30 cellular contexts compared by ENCODE assay signal in genomic region chr3:48493203-48493501, GRCh38. TPM values are rescaled to one million over a fixed set of nuclear protein-coding genes. Genes with fewer than 3 reads are reported as not detected.
DNase-seq lines count a peak whose midpoint lies in the region; ATAC-seq, FAIRE-seq and TF ChIP-seq lines count a peak whose summit lies in the region.
"Had no signal": no experiment of that assay in that cellular context is flagged by ENCODE, and none has a peak within 500 bp of the region (broad histone marks: within the 10 kb centered on the region; RNA-seq: fewer than 3 reads in every experiment).

No MANE protein-coding gene starts in this region.

- intact Hi-C loops in GM12878 (cut with micrococcal nuclease; ENCODE audit: unreplicated experiment) (no loop called here), transverse colon (cut with DNase I; ENCODE audit: low total_unique reads) (no loop called here), uterus (cut with DNase I; ENCODE audit: low total_unique reads) (no loop called here)

- H3K4me1 ChIP-seq in OCI-LY3 (ENCODE audit: low read length) (peaks cover 13% of the 10 kb centered on the region), GM12878 (ENCODE audit: control insufficient read depth, insufficient read depth, low read length) (peaks cover 8% of the 10 kb centered on the region), mesenchymal stem cell (ENCODE audit: control insufficient read depth, insufficient read depth, low read depth, low read length) (no peaks in the 10 kb centered on the region), transverse colon (peaks cover 0 to 4% (median 1%) of the 10 kb centered on the region in 4 donors), uterus (no peaks in the 10 kb centered on the region)
- H3K4me1 ChIP-seq: heart right ventricle, neural progenitor cell, sigmoid colon had no signal

- no peak overlapping the region for H3K23ac ChIP-seq in mesenchymal stem cell (ENCODE audit: low read length in 2 of 2)

- H3K27ac ChIP-seq in OCI-LY3 (ENCODE audit: low read length) (peak overlapping the region; percentile 37), GM12878 (ENCODE audit: control insufficient read depth, insufficient read depth) (no peak overlapping the region), mesenchymal stem cell (ENCODE audit: low read length, poor library complexity, severe bottlenecking) (no peak overlapping the region), transverse colon (peak overlapping the region; percentile 31 to 46 (median 36)), uterus (no peak overlapping the region)
- H3K27ac ChIP-seq: brain microvascular endothelial cell, heart right ventricle, neural progenitor cell, sigmoid colon, SK-N-MC, VCaP had no signal

- H3K79me1 ChIP-seq in mesenchymal stem cell (replicated peaks; ENCODE audit: low read length, poor library complexity, severe bottlenecking): peaks cover 4% of the 10 kb centered on the region

- peaks cover 7% of the 10 kb centered on the region for H3K36me3 Mint-ChIP-seq in activated naive CD8-positive, alpha-beta T cell treated with anti-CD3 and anti-CD28 coated beads for 36 hours

- RAD21 ChIA-PET in GM12878 (lab: Charles Lee; ENCODE audit: unreplicated experiment): interaction anchor here (0.8 kb wide), 1 partner anchor 57 kb away, joined by 3 read pairs; no protein-coding TSS in a partner anchor

- in situ Hi-C loops in GM12878 (cut with MboI) (no loop called here), transverse colon (cut with MboI; ENCODE audit: low pct_ligation_motif_present in 1 of 4, low pct_unique_long_range_greater_than_20kb in 1 of 4, low sequenced_read_pairs in 3 of 4) (no loop called here)

- H2AK5ac ChIP-seq in mesenchymal stem cell (ENCODE audit: low read length, severe bottlenecking): no peak overlapping the region

- FAIRE-seq in GM12878 (lab: Jason Lieb, UNC): no peak
- FAIRE-seq: GM18507 had no signal

- H3K79me2 ChIP-seq in OCI-LY3 (ENCODE audit: low read length) (no peaks in the 10 kb centered on the region), GM12878 (ENCODE audit: control insufficient read depth, insufficient read depth, low read length) (no peaks in the 10 kb centered on the region)

- no TSS peak for BruUV-seq in GM12878 (replicated peaks; lab: Mats Ljungman, UMichigan)

- no peak overlapping the region for H3K4ac ChIP-seq in mesenchymal stem cell (ENCODE audit: low read depth in 1 of 2, low read length in 2 of 2)

- H2BK15ac ChIP-seq in mesenchymal stem cell (ENCODE audit: low read depth, poor library complexity, severe bottlenecking): no peak overlapping the region

- H3K18ac ChIP-seq in mesenchymal stem cell (ENCODE audit: low read depth in 1 of 2, low read length in 2 of 2): no peak overlapping the region

- H3K36me3 ChIP-seq in OCI-LY3 (replicated peaks; ENCODE audit: low read depth, low read length) (peaks cover 2% of the 10 kb centered on the region), GM12878 (ENCODE audit: control insufficient read depth in 2 of 2, insufficient read depth in 2 of 2, low read length in 1 of 2) (no peaks in the 10 kb centered on the region), mesenchymal stem cell (ENCODE audit: control insufficient read depth in 1 of 2, insufficient read depth in 2 of 2, low read depth in 1 of 2, low read length in 2 of 2) (peaks cover 9 to 39% of the 10 kb centered on the region in 2 experiments), transverse colon (peaks cover 0 to 4% (median 0%) of the 10 kb centered on the region in 4 donors), uterus (no peaks in the 10 kb centered on the region)
- H3K36me3 ChIP-seq: brain microvascular endothelial cell, neural progenitor cell had no signal

- no peak overlapping the region for H2BK120ac ChIP-seq in mesenchymal stem cell (ENCODE audit: low read depth, low read length)

- WGBS in GM12878 (ENCODE audit: insufficient coverage, insufficient replicate concordance, low lambda C conversion rate, missing lambda C conversion rate): 95% methylated on average over 3 of the region's 3 CpGs
- 100% methylated on average over 2 of the region's 3 CpGs for WGBS in mesenchymal stem cell
- WGBS in transverse colon (ENCODE audit: low coverage in 1 of 2), 2 donors: 81 to 83% methylated on average over 1 to 3 of the region's 3 CpGs

- CTCF ChIA-PET in GM12878 (lab: Yijun Ruan, JAX): no interaction called here

- no peak overlapping the region for H4K91ac ChIP-seq in mesenchymal stem cell (ENCODE audit: low read length)

- no peaks in the 10 kb centered on the region for H3K9me3 Mint-ChIP-seq in activated naive CD8-positive, alpha-beta T cell treated with anti-CD3 and anti-CD28 coated beads for 36 hours
- H3K9me3 Mint-ChIP-seq: T-helper 1 cell treated with Interleukin-12 subunit alpha and Interleukin-12 subunit beta and Interleukin-4 antibody, amounts not matched to agents 30 μg/mL and 1 μg/mL, for 36 hours had no signal

- no peak for TF ChIP-seq CTCF in OCI-LY3 (IDR thresholded peaks at IDR 0.05; ENCODE audit: low read depth, low read length)
- TF ChIP-seq CTCF in GM12878 (IDR thresholded peaks at IDR 0.05 in 2 of 3, conservative IDR thresholded peaks at IDR 0.05 in 1 of 3; ENCODE audit: control insufficient read depth in 2 of 3, extremely low read depth in 1 of 3, insufficient read depth in 1 of 3, low read depth in 3 of 3, low read length in 3 of 3): no peak
- no peak for TF ChIP-seq CTCF in transverse colon (IDR thresholded peaks at IDR 0.05)
- TF ChIP-seq CTCF in uterus (IDR thresholded peaks at IDR 0.05): no peak

- H3K9ac ChIP-seq in OCI-LY3 (ENCODE audit: low read length): no peak overlapping the region
- peak overlapping the region; percentile 22 for H3K9ac ChIP-seq in GM12878 (ENCODE audit: control insufficient read depth, insufficient read depth, low read length)
- peak overlapping the region; percentile 53 for H3K9ac ChIP-seq in mesenchymal stem cell (ENCODE audit: low read length)
- H3K9ac ChIP-seq: neural progenitor cell had no signal

- ATAC-seq in GM12878: peak; percentile 43
- ATAC-seq: heart right ventricle had no signal

- H3K4me3 Mint-ChIP-seq in activated naive CD8-positive, alpha-beta T cell treated with anti-CD3 and anti-CD28 coated beads for 36 hours: no peak overlapping the region
- H3K4me3 Mint-ChIP-seq: activated naive CD4-positive, alpha-beta T cell treated with anti-CD3 and anti-CD28 coated beads for 36 hours; neural progenitor cell; T-helper 1 cell treated with Interleukin-12 subunit alpha and Interleukin-12 subunit beta and Interleukin-4 antibody, amounts not matched to agents 30 μg/mL and 1 μg/mL, for 36 hours had no signal

- H2AFZ ChIP-seq in OCI-LY3 (ENCODE audit: low read depth, low read length) (0 out of 2 replicates have a peak overlapping the region, but pooled peaks have one; percentile 70), GM12878 (ENCODE audit: control insufficient read depth, low read depth, low read length) (no peak overlapping the region), mesenchymal stem cell (ENCODE audit: low read depth, low read length) (no peak overlapping the region)
- H2AFZ ChIP-seq: neural progenitor cell had no signal

- H3K27ac Mint-ChIP-seq in activated naive CD8-positive, alpha-beta T cell treated with anti-CD3 and anti-CD28 coated beads for 36 hours: no peak overlapping the region
- H3K27ac Mint-ChIP-seq: activated naive CD4-positive, alpha-beta T cell treated with anti-CD3 and anti-CD28 coated beads for 36 hours; T-helper 1 cell treated with Interleukin-12 subunit alpha and Interleukin-12 subunit beta and Interleukin-4 antibody, amounts not matched to agents 30 μg/mL and 1 μg/mL, for 36 hours had no signal

- POLR2A ChIA-PET in GM12878 (lab: Charles Lee): interaction anchor here (0.6 kb wide), 1 partner anchor 16 kb away, joined by 3 read pairs; no protein-coding TSS in a partner anchor

- TF ChIP-seq RAD21 in GM12878 (IDR thresholded peaks at IDR 0.05; ENCODE audit: insufficient read depth, low read depth, low read length): no peak

- H3K4me3 ChIP-seq in OCI-LY3 (ENCODE audit: low read length) (no peak overlapping the region), GM12878 (no peak overlapping the region), mesenchymal stem cell (ENCODE audit: insufficient read depth in 1 of 2, low read depth in 1 of 2, low read length in 2 of 2) (no peak overlapping the region), transverse colon (no peak overlapping the region), uterus (no peak overlapping the region)
- H3K4me3 ChIP-seq: heart right ventricle, neural progenitor cell, sigmoid colon, SK-N-MC had no signal

- H3K4me2 ChIP-seq in OCI-LY3 (ENCODE audit: low read length) (0 out of 2 replicates have a peak overlapping the region, but pooled peaks have one; percentile 64), GM12878 (ENCODE audit: control insufficient read depth, insufficient read depth) (no peak overlapping the region), mesenchymal stem cell (ENCODE audit: low read length, poor library complexity, severe bottlenecking) (no peak overlapping the region)
- H3K4me2 ChIP-seq: neural progenitor cell had no signal

- H3K9me3 ChIP-seq in OCI-LY3 (ENCODE audit: insufficient read depth, low read length) (peaks cover 2% of the 10 kb centered on the region; the same call in 1 of the 2 replicates), GM12878 (replicated peaks; ENCODE audit: control insufficient read depth, insufficient read depth, low read length) (no peaks in the 10 kb centered on the region; the same call in 2 of the 3 replicates), mesenchymal stem cell (ENCODE audit: control insufficient read depth, low read length) (no peaks in the 10 kb centered on the region), transverse colon (no peaks in the 10 kb centered on the region), uterus (no peaks in the 10 kb centered on the region)
- H3K9me3 ChIP-seq: sigmoid colon had no signal

- TF ChIP-seq POLR2A in GM12878 (IDR thresholded peaks at IDR 0.05; ENCODE audit: low read depth, low read length) (no peak), transverse colon (IDR thresholded peaks at IDR 0.05) (no peak), uterus (IDR thresholded peaks at IDR 0.05) (no peak)

- no peaks in the 10 kb centered on the region for H3K27me3 Mint-ChIP-seq in activated naive CD8-positive, alpha-beta T cell treated with anti-CD3 and anti-CD28 coated beads for 36 hours

- H2BK5ac ChIP-seq in mesenchymal stem cell (ENCODE audit: low read depth, low read length, poor library complexity, severe bottlenecking): no peak overlapping the region

- no peak overlapping the region for H3K14ac ChIP-seq in mesenchymal stem cell (ENCODE audit: low read length in 2 of 2)

- no peaks in the 10 kb centered on the region for H3K27me3 ChIP-seq in OCI-LY3 (ENCODE audit: low read depth, low read length)
- no peaks in the 10 kb centered on the region for H3K27me3 ChIP-seq in GM12878 (replicated peaks in 1 of 2; ENCODE audit: control insufficient read depth in 2 of 2, insufficient read depth in 2 of 2, low read length in 1 of 2)
- H3K27me3 ChIP-seq in mesenchymal stem cell (ENCODE audit: control insufficient read depth in 1 of 2, insufficient read depth in 1 of 2, low read length in 2 of 2): no peaks in the 10 kb centered on the region
- no peaks in the 10 kb centered on the region for H3K27me3 ChIP-seq in transverse colon
- no peaks in the 10 kb centered on the region for H3K27me3 ChIP-seq in uterus
- H3K27me3 ChIP-seq: brain microvascular endothelial cell, heart right ventricle, neural progenitor cell, sigmoid colon had no signal

- H2BK12ac ChIP-seq in mesenchymal stem cell (ENCODE audit: low read length in 2 of 2): no peak overlapping the region

- DNase-seq in GM12878 (ENCODE audit: low read depth, low spot score): no peak
- no peak for DNase-seq in mesenchymal stem cell
- no peak for DNase-seq in transverse colon
- no peak for DNase-seq in activated naive CD8-positive, alpha-beta T cell treated with anti-CD3 and anti-CD28 coated beads for 36 hours
- no peak for DNase-seq in NCI-H187 treated with DMSO at 0.1 percent for 48 hours (lab: John Stamatoyannopoulos, UW)
- DNase-seq in uterus: no peak
- DNase-seq: activated CD4-positive, alpha-beta T cell treated with anti-CD3 and anti-CD28 coated beads, Interleukin-2, amount 50 U/mL, for 1 hour; activated naive CD4-positive, alpha-beta T cell treated with anti-CD3 and anti-CD28 coated beads for 36 hours; amniotic stem cell; brain microvascular endothelial cell; Calu3; DND-41; foreskin fibroblast; H7; heart right ventricle; IMR-90; NCI-H1092; NCI-H187; NCI-H2171 treated with DMSO at 0.1 percent for 48 hours; NCI-H524; RPMI8226; sigmoid colon; stimulated activated CD4-positive, alpha-beta T cell treated with anti-CD3 and anti-CD28 coated beads, Interleukin-15, amount 100 ng/mL, for 24 hours; stimulated activated naive CD4-positive, alpha-beta T cell had no signal

- TF ChIP-seq EP300 in GM12878 (IDR thresholded peaks at IDR 0.05; ENCODE audit: borderline replicate concordance in 1 of 2, control insufficient read depth in 1 of 2, low read depth in 2 of 2, low read length in 2 of 2) (no peak), transverse colon (IDR thresholded peaks at IDR 0.05; ENCODE audit: low read depth) (no peak)

- H3K4me1 Mint-ChIP-seq in activated naive CD8-positive, alpha-beta T cell treated with anti-CD3 and anti-CD28 coated beads for 36 hours: no peaks in the 10 kb centered on the region

- SMC1A ChIA-PET in GM12878 (lab: Charles Lee; ENCODE audit: uncharacterized antibody, unreplicated experiment): no interaction called here

- no peaks in the 10 kb centered on the region for H4K20me1 ChIP-seq in OCI-LY3 (ENCODE audit: insufficient read depth, low read length)
- H4K20me1 ChIP-seq in GM12878 (ENCODE audit: control insufficient read depth, insufficient read depth): no peaks in the 10 kb centered on the region

- H4K8ac ChIP-seq in mesenchymal stem cell (ENCODE audit: low read length): no peak overlapping the region

RNA-seq across cellular contexts. Expression of gene SHISA5, which starts 10.8 kb away (rescaled TPM):
- total RNA-seq in GM12878 (2013; cell fraction: nucleolus; rRNA removed): 45.3 and 46.8 TPM in 2 replicates
- 86.6 and 87.9 TPM in 2 replicates for total RNA-seq in GM12878 (2014; rRNA removed)
- total RNA-seq in GM12878 (2014; rRNA removed; fragmentation: Illumina TruSeq; extraction: Trizol): 48.7 and 54.5 TPM in 2 replicates
- total RNA-seq in GM12878 (2021): 86.7 and 94.3 TPM in 2 replicates
- polyA plus RNA-seq in GM12878 (2011; ENCODE audit: low read depth): 46.0 TPM
- polyA plus RNA-seq in GM12878 (2011; rRNA removed): 31.7 and 62.3 TPM in 2 replicates
- polyA plus RNA-seq in GM12878 (2011; cell fraction: cytosol; rRNA removed): 112 and 129 TPM in 2 replicates
- polyA plus RNA-seq in GM12878 (2011; cell fraction: nucleus; rRNA removed): 67.1 and 79.3 TPM in 2 replicates
- polyA plus RNA-seq in GM12878 (2012): 93.3 and 104 TPM in 2 replicates
- polyA plus RNA-seq in GM12878 (2014; fragmentation: Illumina TruSeq; extraction: Trizol): 21.8 and 49.5 TPM in 2 replicates
- 10 to 100 TPM; 17.1 to 18.7 TPM for polyA plus RNA-seq in GM12878 (2014; fragmentation: Nextera tagmentation; extraction: Ambion mirVana)
- 72.3 and 83.0 TPM in 2 replicates for polyA plus RNA-seq in GM12878 (2014; rRNA removed)
- polyA plus RNA-seq in GM12878 (2016; fragmentation: Nextera tagmentation; extraction: Ambion mirVana): 100 to 1,000 TPM; 134 to 148 TPM
- polyA minus RNA-seq in GM12878 (2011; rRNA and poly(A)+ RNA removed): 50.4 and 81.4 TPM in 2 replicates
- 42.5 and 42.9 TPM in 2 replicates for polyA minus RNA-seq in GM12878 (2011; cell fraction: cytosol; rRNA and poly(A)+ RNA removed)
- polyA minus RNA-seq in GM12878 (2011; cell fraction: nucleus; rRNA and poly(A)+ RNA removed): 14.5 and 21.5 TPM in 2 replicates
- polyA plus RNA-seq in mesenchymal stem cell (2013, experiment 1 of 2): 415 TPM
- 408 TPM for polyA plus RNA-seq in mesenchymal stem cell (2013, experiment 2 of 2)
- 10 to 100 TPM; 72.9 to 89.4 (median 80.8) TPM for total RNA-seq in transverse colon
- total RNA-seq in activated naive CD8-positive, alpha-beta T cell treated with anti-CD3 and anti-CD28 coated beads for 36 hours: 10 to 100 TPM; 68.8 to 73.5 TPM
- 100 to 1,000 TPM in 1 of 4 donors, 10 to 100 TPM in 3; 52.4 to 210 (median 72.8) TPM for total RNA-seq in uterus

RNA-seq across cellular contexts. Expression of gene ATRIP, which starts 46.6 kb away (rescaled TPM):
- total RNA-seq in GM12878 (2013; cell fraction: nucleolus; rRNA removed): 19.6 and 19.8 TPM in 2 replicates
- total RNA-seq in GM12878 (2014; rRNA removed): 14.5 and 15.0 TPM in 2 replicates
- total RNA-seq in GM12878 (2014; rRNA removed; fragmentation: Illumina TruSeq; extraction: Trizol): 11.5 and 13.4 TPM in 2 replicates
- total RNA-seq in GM12878 (2021): 13.2 and 13.6 TPM in 2 replicates
- 2.6 TPM for polyA plus RNA-seq in GM12878 (2011; ENCODE audit: low read depth)
- polyA plus RNA-seq in GM12878 (2011; rRNA removed): 8.4 and 11.6 TPM in 2 replicates
- 10.6 and 12.7 TPM in 2 replicates for polyA plus RNA-seq in GM12878 (2011; cell fraction: cytosol; rRNA removed)
- polyA plus RNA-seq in GM12878 (2011; cell fraction: nucleus; rRNA removed): 26.2 and 28.8 TPM in 2 replicates
- 4.4 and 6.3 TPM in 2 replicates for polyA plus RNA-seq in GM12878 (2012)
- 16.0 and 18.9 TPM in 2 replicates for polyA plus RNA-seq in GM12878 (2014; fragmentation: Illumina TruSeq; extraction: Trizol)
- 1 to 10 TPM; 1.4 to 2.4 TPM for polyA plus RNA-seq in GM12878 (2014; fragmentation: Nextera tagmentation; extraction: Ambion mirVana)
- 9.7 and 10.3 TPM in 2 replicates for polyA plus RNA-seq in GM12878 (2014; rRNA removed)
- 10 to 100 TPM in 1 of 2 experiments, 1 to 10 TPM in 1; 9.5 to 10.5 TPM for polyA plus RNA-seq in GM12878 (2016; fragmentation: Nextera tagmentation; extraction: Ambion mirVana)
- 14.6 and 17.2 TPM in 2 replicates for polyA minus RNA-seq in GM12878 (2011; rRNA and poly(A)+ RNA removed)
- polyA minus RNA-seq in GM12878 (2011; cell fraction: cytosol; rRNA and poly(A)+ RNA removed): 4.8 and 6.0 TPM in 2 replicates
- polyA minus RNA-seq in GM12878 (2011; cell fraction: nucleus; rRNA and poly(A)+ RNA removed): 11.2 and 18.7 TPM in 2 replicates
- 4.5 TPM for polyA plus RNA-seq in mesenchymal stem cell (2013, experiment 1 of 2)
- 4.8 TPM for polyA plus RNA-seq in mesenchymal stem cell (2013, experiment 2 of 2)
- 1 to 10 TPM; 1.8 to 4.4 (median 2.9) TPM for total RNA-seq in transverse colon
- 10 to 100 TPM; 17.3 to 17.9 TPM for total RNA-seq in activated naive CD8-positive, alpha-beta T cell treated with anti-CD3 and anti-CD28 coated beads for 36 hours
- 10 to 100 TPM in 1 of 4 donors, 1 to 10 TPM in 3; 5.3 to 11.5 (median 7.5) TPM for total RNA-seq in uterus

RNA-seq across cellular contexts. Expression of gene TMA7, which starts 53.1 kb away (rescaled TPM):
- total RNA-seq in GM12878 (2013; cell fraction: nucleolus; rRNA removed): 21.0 and 24.2 TPM in 2 replicates
- total RNA-seq in GM12878 (2014; rRNA removed): 426 and 551 TPM in 2 replicates
- total RNA-seq in GM12878 (2014; rRNA removed; fragmentation: Illumina TruSeq; extraction: Trizol): 703 and 728 TPM in 2 replicates
- total RNA-seq in GM12878 (2021): 315 and 319 TPM in 2 replicates
- polyA plus RNA-seq in GM12878 (2011; ENCODE audit: low read depth): 234 TPM
- 427 and 593 TPM in 2 replicates for polyA plus RNA-seq in GM12878 (2011; rRNA removed)
- polyA plus RNA-seq in GM12878 (2011; cell fraction: cytosol; rRNA removed): 148 and 171 TPM in 2 replicates
- polyA plus RNA-seq in GM12878 (2011; cell fraction: nucleus; rRNA removed): 119 and 149 TPM in 2 replicates
- 449 and 603 TPM in 2 replicates for polyA plus RNA-seq in GM12878 (2012)
- polyA plus RNA-seq in GM12878 (2014; fragmentation: Illumina TruSeq; extraction: Trizol): 332 and 496 TPM in 2 replicates
- 1,000 to 10,000 TPM; 1,729 to 1,760 TPM for polyA plus RNA-seq in GM12878 (2014; fragmentation: Nextera tagmentation; extraction: Ambion mirVana)
- polyA plus RNA-seq in GM12878 (2014; rRNA removed): 684 and 776 TPM in 2 replicates
- 1,000 to 10,000 TPM; 1,330 to 1,388 TPM for polyA plus RNA-seq in GM12878 (2016; fragmentation: Nextera tagmentation; extraction: Ambion mirVana)
- 24.7 and 32.4 TPM in 2 replicates for polyA minus RNA-seq in GM12878 (2011; rRNA and poly(A)+ RNA removed)
- 27.3 and 28.5 TPM in 2 replicates for polyA minus RNA-seq in GM12878 (2011; cell fraction: cytosol; rRNA and poly(A)+ RNA removed)
- 18.0 and 32.1 TPM in 2 replicates for polyA minus RNA-seq in GM12878 (2011; cell fraction: nucleus; rRNA and poly(A)+ RNA removed)
- polyA plus RNA-seq in mesenchymal stem cell (2013, experiment 1 of 2): 723 TPM
- 747 TPM for polyA plus RNA-seq in mesenchymal stem cell (2013, experiment 2 of 2)
- 100 to 1,000 TPM; 115 to 279 (median 192) TPM for total RNA-seq in transverse colon
- 100 to 1,000 TPM; 398 to 421 TPM for total RNA-seq in activated naive CD8-positive, alpha-beta T cell treated with anti-CD3 and anti-CD28 coated beads for 36 hours
- 100 to 1,000 TPM in 3 of 4 donors, 10 to 100 TPM in 1; 94.8 to 195 (median 141) TPM for total RNA-seq in uterus

RNA-seq across cellular contexts. Expression of gene CCDC51, which starts 53.2 kb away (rescaled TPM):
- total RNA-seq in GM12878 (2013; cell fraction: nucleolus; rRNA removed): 3.7 and 4.3 TPM in 2 replicates
- total RNA-seq in GM12878 (2014; rRNA removed) (30.0 and 31.0 TPM in 2 replicates), GM12878 (2014; rRNA removed; fragmentation: Illumina TruSeq; extraction: Trizol) (28.7 and 29.4 TPM in 2 replicates), GM12878 (2021) (24.3 and 26.6 TPM in 2 replicates), transverse colon (10 to 100 TPM in 2 of 4 donors, 1 to 10 TPM in 2; 2.8 to 14.1 (median 8.2) TPM), uterus (10 to 100 TPM in 2 of 4 donors, 1 to 10 TPM in 2; 2.6 to 11.1 (median 7.8) TPM)
- 8.2 TPM for polyA plus RNA-seq in GM12878 (2011; ENCODE audit: low read depth)
- polyA plus RNA-seq in GM12878 (2011; rRNA removed) (22.2 and 32.7 TPM in 2 replicates), GM12878 (2014; fragmentation: Illumina TruSeq; extraction: Trizol) (14.5 and 28.2 TPM in 2 replicates), GM12878 (2014; fragmentation: Nextera tagmentation; extraction: Ambion mirVana) (10 to 100 TPM; 10.6 to 12.6 TPM), GM12878 (2014; rRNA removed) (26.2 and 28.1 TPM in 2 replicates), GM12878 (2016; fragmentation: Nextera tagmentation; extraction: Ambion mirVana) (10 to 100 TPM; 45.4 to 54.9 TPM)
- 35.8 and 36.8 TPM in 2 replicates for polyA plus RNA-seq in GM12878 (2011; cell fraction: cytosol; rRNA removed)
- 14.4 and 15.8 TPM in 2 replicates for polyA plus RNA-seq in GM12878 (2011; cell fraction: nucleus; rRNA removed)
- polyA plus RNA-seq in GM12878 (2012): 11.8 and 15.7 TPM in 2 replicates
- 16.5 and 19.2 TPM in 2 replicates for polyA minus RNA-seq in GM12878 (2011; rRNA and poly(A)+ RNA removed)
- polyA minus RNA-seq in GM12878 (2011; cell fraction: cytosol; rRNA and poly(A)+ RNA removed): 5.9 TPM in 2 replicates
- 2.0 and 2.2 TPM in 2 replicates for polyA minus RNA-seq in GM12878 (2011; cell fraction: nucleus; rRNA and poly(A)+ RNA removed)
- polyA plus RNA-seq in mesenchymal stem cell (2013, experiment 1 of 2): 11.4 TPM
- polyA plus RNA-seq in mesenchymal stem cell (2013, experiment 2 of 2): 11.7 TPM
- total RNA-seq in activated naive CD8-positive, alpha-beta T cell treated with anti-CD3 and anti-CD28 coated beads for 36 hours: 10 to 100 TPM; 28.2 to 29.5 TPM

Comparison
In these comparisons a context has a peak if more than half of its experiments do, and no peak if none do; other contexts are left out.
1. H3K27ac ChIP-seq: peak in OCI-LY3 (single experiment) and transverse colon (4 of 4); none in GM12878 (single experiment), mesenchymal stem cell (single experiment) and uterus (0 of 2).